10 cellular contexts compared by ENCODE assay signal in the genomic region with DNA sequence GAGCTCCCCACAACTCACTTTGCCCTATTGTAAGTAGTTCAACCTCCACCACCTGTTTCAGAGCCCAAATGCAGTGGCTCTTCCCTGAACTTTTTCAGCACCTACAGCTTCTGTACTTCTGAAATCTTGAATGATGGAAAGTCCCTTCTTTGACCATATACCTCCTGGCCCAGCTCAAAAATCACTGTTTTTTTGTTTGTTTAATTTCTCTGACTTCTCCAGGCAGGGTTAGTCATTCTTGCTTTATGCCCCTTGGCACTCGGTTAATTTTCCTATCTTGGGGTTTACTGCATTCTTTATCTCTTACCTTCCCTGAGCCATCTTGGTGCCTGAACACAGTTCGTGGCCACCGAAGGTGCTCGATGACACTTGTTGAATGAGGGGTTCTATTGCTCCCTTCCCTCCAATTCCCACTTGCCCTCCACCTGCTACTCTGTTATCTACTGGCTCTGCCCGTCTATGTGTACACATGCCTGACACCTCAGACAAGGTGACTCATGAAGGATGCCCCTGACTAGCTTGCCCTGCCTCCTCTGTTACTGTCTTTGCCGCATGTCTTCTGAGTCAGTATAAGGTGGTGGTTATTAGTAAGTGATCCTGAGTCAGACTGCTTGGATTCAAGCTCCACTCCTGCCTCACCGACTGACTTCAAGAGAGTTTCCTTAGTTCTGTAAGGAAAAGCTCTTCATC. TPM values are rescaled to one million over a fixed set of nuclear protein-coding genes. Genes with fewer than 3 reads are reported as not detected.
DNase-seq lines count a peak whose midpoint lies in the region; ATAC-seq, FAIRE-seq and TF ChIP-seq lines count a peak whose summit lies in the region.
"Had no signal": no experiment of that assay in that cellular context is flagged by ENCODE, and none has a peak within 500 bp of the region (broad histone marks: within the 10 kb centered on the region; RNA-seq: fewer than 3 reads in every experiment).

No MANE protein-coding gene starts in this region.

- ATAC-seq in GM18505 (IDR thresholded peaks at IDR 0.05; ENCODE audit: unreplicated experiment) (no peak), HG03354 (IDR thresholded peaks at IDR 0.05; ENCODE audit: poor library complexity, severe bottlenecking, unreplicated experiment) (no peak)

- no peak overlapping the region for H3K4me3 ChIP-seq in kidney epithelial cell (ENCODE audit: low read depth, low read length)
- H3K4me3 ChIP-seq: esophagus squamous epithelium had no signal

- FAIRE-seq in D721Med (lab: Jason Lieb, UNC): no peak

- no peaks in the 10 kb centered on the region for H3K27me3 ChIP-seq in kidney epithelial cell (ENCODE audit: control insufficient read depth, insufficient read depth, low read length)
- H3K27me3 ChIP-seq: esophagus squamous epithelium had no signal

- H3K36me3 ChIP-seq in kidney epithelial cell (ENCODE audit: control insufficient read depth, insufficient read depth, low read length): no peaks in the 10 kb centered on the region
- H3K36me3 ChIP-seq: esophagus squamous epithelium had no signal

- DNase-seq in 8988T: peak; percentile 69
- DNase-seq in H4 (ENCODE audit: low spot score): peak; percentile 45
- DNase-seq in activated T-cell treated with anti-CD3 and anti-CD28 coated beads, Interleukin-2, amount 50 U/mL, for 48 hours: peak; percentile 60 to 64
- peak; percentile 97 for DNase-seq in kidney epithelial cell (ENCODE audit: low read depth)
- DNase-seq in D721Med (ENCODE audit: insufficient read length, low spot score): no peak
- DNase-seq in COLO668 (lab: John Stamatoyannopoulos, UW; ENCODE audit: unreplicated experiment): no peak
- DNase-seq: esophagus squamous epithelium, NCI-H1694 had no signal

- TF ChIP-seq CTCF in kidney epithelial cell (IDR thresholded peaks at IDR 0.05; ENCODE audit: insufficient read depth, low read length, poor library complexity, severe bottlenecking) (no peak), D721Med (IDR thresholded peaks at IDR 0.05; ENCODE audit: insufficient read depth, missing control alignments) (no peak)

- TF ChIP-seq POLR2A in GM18505 (IDR thresholded peaks at IDR 0.05; ENCODE audit: borderline replicate concordance, extremely low read depth, insufficient read depth, insufficient read length): no peak

RNA-seq across cellular contexts. Expression of gene AMHR2, which starts 4.4 kb away (rescaled TPM):
- not detected in 2 replicates for total RNA-seq in H4 (2014; rRNA removed; shearing (Covaris generic))
- total RNA-seq in kidney epithelial cell: not detected in 2 replicates

RNA-seq across cellular contexts. Expression of gene PRR13, which starts 13.5 kb away (rescaled TPM):
- 59.6 and 110 TPM in 2 replicates for total RNA-seq in H4 (2014; rRNA removed; shearing (Covaris generic))
- total RNA-seq in kidney epithelial cell: 82.7 and 91.4 TPM in 2 replicates

RNA-seq across cellular contexts. Expression of gene PCBP2, which starts 23.9 kb away (rescaled TPM):
- 187 and 206 TPM in 2 replicates for total RNA-seq in H4 (2014; rRNA removed; shearing (Covaris generic))
- 350 and 379 TPM in 2 replicates for total RNA-seq in kidney epithelial cell

RNA-seq across cellular contexts. Expression of gene SP1, which starts 48.1 kb away (rescaled TPM):
- 26.9 and 33.4 TPM in 2 replicates for total RNA-seq in H4 (2014; rRNA removed; shearing (Covaris generic))
- 57.3 and 63.9 TPM in 2 replicates for total RNA-seq in kidney epithelial cell

Comparison
In these comparisons a context has a peak if more than half of its experiments do, and no peak if none do; other contexts are left out.
1. DNase-seq: peak in 8988T (single experiment), H4 (single experiment), activated T-cell treated with anti-CD3 and anti-CD28 coated beads, Interleukin-2, amount 50 U/mL, for 48 hours (2 of 2) and kidney epithelial cell (single experiment); none in D721Med (single experiment) and COLO668 (single experiment).